Comparison of ENCODE assay signal across 8 cellular contexts in the genomic region with DNA sequence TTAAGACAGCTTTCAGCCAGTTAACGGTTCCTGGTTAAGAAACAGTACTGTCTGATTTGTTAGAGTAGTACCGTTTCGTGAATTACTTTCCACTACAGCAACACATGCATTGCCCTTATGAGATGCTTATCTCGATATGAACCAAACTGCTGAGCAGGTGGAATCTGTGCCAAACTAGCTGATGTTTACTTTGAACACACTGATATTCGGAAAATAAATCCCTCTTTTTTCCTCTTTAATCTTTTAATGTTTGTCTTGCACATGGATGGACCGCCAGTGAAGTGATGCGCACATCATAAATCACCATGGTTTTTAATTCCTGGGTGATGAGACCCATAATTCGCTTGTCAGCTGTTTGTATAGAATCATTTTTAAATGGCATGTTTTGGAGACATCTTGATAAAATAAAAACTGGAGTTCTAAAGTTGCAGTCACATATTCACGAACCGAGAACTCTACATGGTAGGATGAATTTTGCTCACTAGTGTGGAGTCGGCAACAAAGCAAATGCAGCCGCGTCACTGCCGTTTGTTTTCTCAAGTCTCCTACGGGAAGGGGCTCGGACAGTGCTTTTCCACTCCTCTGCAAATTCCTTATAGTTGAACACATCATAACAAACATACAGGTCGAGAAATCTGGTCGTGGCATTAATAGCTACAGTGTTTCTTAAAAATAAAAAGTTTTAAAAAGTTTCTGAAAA. TPM values are rescaled to one million over a fixed set of nuclear protein-coding genes. Genes with fewer than 3 reads are reported as not detected.
DNase-seq lines count a peak whose midpoint lies in the region; ATAC-seq and TF ChIP-seq lines count a peak whose summit lies in the region.

No MANE protein-coding gene starts in this region.

- no peaks in the 10 kb centered on the region for H3K36me3 Mint-ChIP-seq in CD8-positive, alpha-beta T cell
- no peaks in the 10 kb centered on the region for H3K36me3 Mint-ChIP-seq in activated T-helper 17 cell treated with anti-CD3 and anti-CD28 coated beads, Interleukin-2, amount 50 U/mL, for 72 hours (ENCODE audit: low read depth)

- no peaks in the 10 kb centered on the region for H3K27me3 ChIP-seq in CD8-positive, alpha-beta T cell (ENCODE audit: insufficient read depth, low read length)

- CTCF ChIA-PET in CD8-positive, alpha-beta T cell (lab: Charles Lee) = interaction anchor here (1.1 kb wide), 2 partner anchors 16 to 32 kb away, joined by 3 read pairs; no protein-coding TSS in a partner anchor

- H3K4me1 Mint-ChIP-seq in CD8-positive, alpha-beta T cell (ENCODE audit: low read depth) = peaks cover 14% of the 10 kb centered on the region
- H3K4me1 Mint-ChIP-seq in activated T-helper 17 cell treated with anti-CD3 and anti-CD28 coated beads, Interleukin-2, amount 50 U/mL, for 72 hours = peaks cover 8% of the 10 kb centered on the region

- H3K4me3 Mint-ChIP-seq in CD8-positive, alpha-beta T cell = peak overlapping the region; percentile 84
- H3K4me3 Mint-ChIP-seq in activated T-helper 17 cell treated with anti-CD3 and anti-CD28 coated beads, Interleukin-2, amount 50 U/mL, for 72 hours = peak overlapping the region; percentile 72

- H3K4me1 ChIP-seq in CD8-positive, alpha-beta T cell (ENCODE audit: insufficient read depth, low read length) = peaks cover 12% of the 10 kb centered on the region
- no peaks in the 10 kb centered on the region for H3K4me1 ChIP-seq in mesodermal cell (ENCODE audit: control insufficient read depth, insufficient read depth, low read length, poor library complexity, severe bottlenecking)

- ATAC-seq in CD8-positive, alpha-beta T cell = no peak
- no peak for ATAC-seq in activated T-helper 17 cell treated with anti-CD3 and anti-CD28 coated beads, Interleukin-2, amount 50 U/mL, for 72 hours (replicated peaks)
- ATAC-seq in HG03139 (IDR thresholded peaks at IDR 0.05; ENCODE audit: unreplicated experiment) = no peak

- no peaks in the 10 kb centered on the region for H3K9me3 ChIP-seq in CD8-positive, alpha-beta T cell (ENCODE audit: low read length)
- H3K9me3 ChIP-seq in mesodermal cell (ENCODE audit: control insufficient read depth, low read length) = no peaks in the 10 kb centered on the region

- H3K27ac Mint-ChIP-seq in CD8-positive, alpha-beta T cell = no peak overlapping the region
- H3K27ac Mint-ChIP-seq in activated T-helper 17 cell treated with anti-CD3 and anti-CD28 coated beads, Interleukin-2, amount 50 U/mL, for 72 hours = no peak overlapping the region

- no peaks in the 10 kb centered on the region for H3K9me3 Mint-ChIP-seq in CD8-positive, alpha-beta T cell
- H3K9me3 Mint-ChIP-seq in activated T-helper 17 cell treated with anti-CD3 and anti-CD28 coated beads, Interleukin-2, amount 50 U/mL, for 72 hours = no peaks in the 10 kb centered on the region

- peak overlapping the region; percentile 71 for H3K4me3 ChIP-seq in CD8-positive, alpha-beta T cell (ENCODE audit: low read depth, low read length)
- peak overlapping the region; percentile 37; the same call in 1 of the 2 replicates for H3K4me3 ChIP-seq in HFF-Myc (replicated peaks; ENCODE audit: low read depth, low read length)
- H3K4me3 ChIP-seq in mesodermal cell (ENCODE audit: extremely low read depth, insufficient read depth, low read length, poor library complexity, severe bottlenecking) = peak overlapping the region; percentile 36

- POLR2A ChIA-PET in CD8-positive, alpha-beta T cell (lab: Charles Lee) = interaction anchor here (2.0 kb wide), 2 partner anchors 32 to 41 kb away, joined by 4 to 5 read pairs; no protein-coding TSS in a partner anchor

- intact Hi-C loops in CD8-positive, alpha-beta T cell (cut with DNase I, micrococcal nuclease) = loop anchor here (5.0 to 10.0 kb wide), 4 partner anchors 32 to 527 kb away; partner anchors contain the start of genes MPHOSPH8 (in 1 of the 2) and ZMYM2 (in 1 of the 2)

- peaks cover 23% of the 10 kb centered on the region for H3K27me3 Mint-ChIP-seq in CD8-positive, alpha-beta T cell (ENCODE audit: low read depth)
- peaks cover 33% of the 10 kb centered on the region for H3K27me3 Mint-ChIP-seq in activated T-helper 17 cell treated with anti-CD3 and anti-CD28 coated beads, Interleukin-2, amount 50 U/mL, for 72 hours

- H3K27ac ChIP-seq in CD8-positive, alpha-beta T cell (ENCODE audit: low read depth, low read length) = no peak overlapping the region
- H3K27ac ChIP-seq in mesodermal cell (ENCODE audit: low read depth, low read length, severe bottlenecking) = no peak overlapping the region

- no peak for DNase-seq in CD8-positive, alpha-beta T cell
- DNase-seq in HFF-Myc (ENCODE audit: extremely low read depth, low read depth) (no peak), NCI-H1048 (lab: John Stamatoyannopoulos, UW) (no peak), iPS-NIHi11 (ENCODE audit: low spot score) (no peak)
- no peak for DNase-seq in stimulated activated CD4-positive, alpha-beta T cell treated with anti-CD3 and anti-CD28 coated beads, Interleukin-2, amount 100 ng/mL, for 24 hours

- 37 to 40% methylated on average over 11 to 13 of the region's 18 CpGs for WGBS in mesodermal cell (ENCODE audit: insufficient coverage in 2 of 2), 2 experiments

- no peak for TF ChIP-seq CTCF in CD8-positive, alpha-beta T cell (IDR thresholded peaks at IDR 0.05)
- no peak for TF ChIP-seq CTCF in HFF-Myc (IDR thresholded peaks at IDR 0.05; ENCODE audit: low read depth, low read length, missing control alignments)

- H3K36me3 ChIP-seq in CD8-positive, alpha-beta T cell (ENCODE audit: insufficient read depth, low read length) = no peaks in the 10 kb centered on the region
- H3K36me3 ChIP-seq in mesodermal cell (ENCODE audit: control insufficient read depth, insufficient read depth, low read length) = no peaks in the 10 kb centered on the region

RNA-seq across cellular contexts. Expression of gene GJA3, which starts 1.1 kb away (rescaled TPM):
- total RNA-seq in CD8-positive, alpha-beta T cell = under 1 TPM in 1 of 2 experiments, not detected in 1; 0.08 TPM
- under 1 TPM; 0.50 to 0.91 TPM for total RNA-seq in activated T-helper 17 cell treated with anti-CD3 and anti-CD28 coated beads, Interleukin-2, amount 50 U/mL, for 72 hours
- polyA plus RNA-seq in mesodermal cell (2013, experiment 1 of 2) = 0.70 TPM
- polyA plus RNA-seq in mesodermal cell (2013, experiment 2 of 2) = 0.66 TPM

RNA-seq across cellular contexts. Expression of gene GJB2, which starts 32.9 kb away (rescaled TPM):
- not detected for total RNA-seq in CD8-positive, alpha-beta T cell
- 10 to 100 TPM; 42.5 to 84.4 TPM for total RNA-seq in activated T-helper 17 cell treated with anti-CD3 and anti-CD28 coated beads, Interleukin-2, amount 50 U/mL, for 72 hours
- polyA plus RNA-seq in mesodermal cell (2013, experiment 1 of 2) = not detected
- polyA plus RNA-seq in mesodermal cell (2013, experiment 2 of 2) = 0.25 TPM

Comparison
In these comparisons a context has a peak if more than half of its experiments do, and no peak if none do; other contexts are left out.
1. RNA of gene GJB2, which starts 32.9 kb away (total RNA-seq): 42.5 to 84.4 TPM in activated T-helper 17 cell treated with anti-CD3 and anti-CD28 coated beads, Interleukin-2, amount 50 U/mL, for 72 hours; not detected in CD8-positive, alpha-beta T cell; every median in the first group is over 10 times any median in the second.
2. Peak in every context shown above with its lines, with median percentiles within 50 percentile points of each other: H3K4me3 ChIP-seq.